Comparison of ENCODE assay signal across 19 cellular contexts in the genomic region with DNA sequence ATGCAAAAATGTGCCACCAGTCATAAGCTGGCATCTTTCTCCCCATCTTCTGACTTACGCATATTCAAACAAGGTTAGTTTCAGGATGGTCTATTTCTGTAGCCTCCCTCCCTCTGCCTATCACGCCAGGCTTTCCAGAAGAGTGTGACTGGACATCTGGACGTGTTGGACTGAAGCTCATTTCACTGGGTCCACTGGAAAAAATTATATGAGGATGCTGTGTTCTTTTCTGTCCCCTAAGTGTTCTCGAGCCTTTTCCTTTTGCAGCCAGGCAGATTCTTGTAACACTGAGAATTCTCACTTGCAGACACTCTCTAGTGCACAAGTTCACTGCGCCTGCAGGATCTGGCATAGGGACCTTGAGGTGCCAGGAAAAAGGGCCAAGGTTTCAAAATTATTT.
"Had no signal": no experiment of that assay in that cellular context is flagged by ENCODE, and none has a peak within 500 bp of the region (broad histone marks: within the 10 kb centered on the region; RNA-seq: fewer than 3 reads in every experiment).

No MANE protein-coding gene starts in this region.

- H3K4me1 ChIP-seq: psoas muscle, suprapubic skin, thyroid gland had no signal

- H3K9me3 Mint-ChIP-seq: endodermal cell, type B pancreatic cell had no signal

- ATAC-seq: left lobe of liver, lower lobe of right lung had no signal

- H3K9me3 ChIP-seq: lower lobe of right lung, psoas muscle, suprapubic skin, thyroid gland had no signal

- H3K27me3 Mint-ChIP-seq: type B pancreatic cell had no signal

- H3K36me3 ChIP-seq: lower lobe of right lung, suprapubic skin, thyroid gland had no signal

- DNase-seq: effector CD4-positive, alpha-beta T cell; endodermal cell; erythroblast; foreskin melanocyte; head of caudate nucleus; hippocampal formation; lower lobe of right lung; midbrain; nephron progenitor cell; small intestine; stimulated activated CD4-positive, alpha-beta T cell treated with anti-CD3 and anti-CD28 coated beads, Interleukin-12 subunit alpha, Interleukin-12 subunit beta, amount 100 ng/mL, for 4 hours; stimulated activated naive CD4-positive, alpha-beta T cell treated with Interleukin-2 at 50 U/mL for 16 hours; thyroid gland had no signal

- H3K4me3 ChIP-seq: coronary artery, lower lobe of right lung, psoas muscle, suprapubic skin, thyroid gland had no signal

- H3K4me3 Mint-ChIP-seq: endodermal cell, memory B cell, nephron progenitor cell, type B pancreatic cell had no signal

- H3K27me3 ChIP-seq: suprapubic skin, thyroid gland had no signal

- H3K27ac ChIP-seq: coronary artery, lower lobe of right lung, psoas muscle, suprapubic skin, thyroid gland had no signal

- H3K4me1 Mint-ChIP-seq: memory B cell had no signal

- H3K36me3 Mint-ChIP-seq: memory B cell had no signal

- H3K27ac Mint-ChIP-seq: endodermal cell, memory B cell, nephron progenitor cell, type B pancreatic cell had no signal
